29 cellular contexts compared by ENCODE assay signal in the genomic region with DNA sequence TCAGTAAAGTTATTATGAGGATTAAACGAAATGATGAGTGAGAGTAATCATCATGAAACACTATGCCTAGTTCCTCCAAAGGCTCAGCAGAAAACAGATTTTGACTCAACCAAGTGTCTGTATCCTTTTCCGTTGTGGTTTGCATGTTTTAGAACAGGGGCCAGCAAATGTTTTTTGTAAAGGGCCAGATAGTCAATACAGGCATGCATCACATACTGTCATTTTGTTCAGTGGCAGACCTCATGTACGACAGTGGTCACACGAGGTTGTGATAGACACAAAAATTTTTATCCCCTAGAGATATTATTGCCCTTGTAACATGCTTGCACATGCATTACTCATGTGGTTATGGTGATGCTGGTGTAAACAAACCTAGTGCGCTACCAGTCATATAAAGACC.
"Had no signal": no experiment of that assay in that cellular context is flagged by ENCODE, and none has a peak within 500 bp of the region (broad histone marks: within the 10 kb centered on the region; RNA-seq: fewer than 3 reads in every experiment).

No MANE protein-coding gene starts in this region.

- H3K4me3 ChIP-seq: heart left ventricle, pancreas, prostate gland, sigmoid colon, transverse colon had no signal

- ATAC-seq: activated naive CD8-positive, alpha-beta T cell treated with anti-CD3 and anti-CD28 coated beads, Interleukin-2, amount 50 U/mL, for 24 hours; activated T-cell treated with anti-CD3 and anti-CD28 coated beads, Interleukin-2, amount 50 U/mL, for 4 hours; effector memory CD8-positive, alpha-beta T cell; heart left ventricle; left colon; naive thymus-derived CD4-positive, alpha-beta T cell; pancreas; WTC11 had no signal

- H3K4me1 ChIP-seq: prostate gland, sigmoid colon, transverse colon had no signal

- H3K27ac Mint-ChIP-seq: activated CD4-positive, alpha-beta memory T cell treated with anti-CD3 and anti-CD28 coated beads, Interleukin-2, amount 10 ng/mL, durations not matched to agents 7 days and 5 days; activated CD4-positive, alpha-beta T cell treated with anti-CD3 and anti-CD28 coated beads, Interleukin-2, amount 10 ng/mL, durations not matched to agents 7 days and 5 days; activated naive CD4-positive, alpha-beta T cell treated with anti-CD3 and anti-CD28 coated beads, Interleukin-2, amount 50 U/mL, for 24 hours; activated naive CD8-positive, alpha-beta T cell treated with anti-CD3 and anti-CD28 coated beads, Interleukin-2, amount 50 U/mL, for 24 hours; activated T-helper 2 cell treated with anti-CD3 and anti-CD28 coated beads, Interferon-gamma antibody, Interleukin-2, Interleukin-4, amounts not matched to agents 10 μg/mL and 5 μg/mL and 100 μg/mL, durations not matched to agents 14 hours and 24 hours and 36 hours; effector memory CD8-positive, alpha-beta T cell; immature natural killer cell; naive thymus-derived CD4-positive, alpha-beta T cell; WTC11 had no signal

- H3K4me1 Mint-ChIP-seq: activated CD4-positive, alpha-beta T cell treated with anti-CD3 and anti-CD28 coated beads, Interleukin-2, amount 10 ng/mL, durations not matched to agents 7 days and 5 days; activated naive CD4-positive, alpha-beta T cell treated with anti-CD3 and anti-CD28 coated beads, Interleukin-2, amount 50 U/mL, for 24 hours; activated naive CD8-positive, alpha-beta T cell treated with anti-CD3 and anti-CD28 coated beads, Interleukin-2, amount 50 U/mL, for 24 hours; immature natural killer cell; naive thymus-derived CD4-positive, alpha-beta T cell had no signal

- H3K36me3 ChIP-seq: heart left ventricle, pancreas, prostate gland, sigmoid colon, transverse colon had no signal

- H3K9me3 ChIP-seq: heart left ventricle, pancreas, prostate gland, sigmoid colon, transverse colon had no signal

- H3K4me3 Mint-ChIP-seq: activated CD4-positive, alpha-beta memory T cell treated with anti-CD3 and anti-CD28 coated beads, Interleukin-2, amount 10 ng/mL, durations not matched to agents 7 days and 5 days; activated CD4-positive, alpha-beta T cell treated with anti-CD3 and anti-CD28 coated beads, Interleukin-2, amount 10 ng/mL, durations not matched to agents 7 days and 5 days; activated naive CD4-positive, alpha-beta T cell treated with anti-CD3 and anti-CD28 coated beads, Interleukin-2, amount 50 U/mL, for 24 hours; activated naive CD8-positive, alpha-beta T cell treated with anti-CD3 and anti-CD28 coated beads, Interleukin-2, amount 50 U/mL, for 24 hours; activated T-cell treated with anti-CD3 and anti-CD28 coated beads, Interleukin-2, amount 50 U/mL, for 4 hours; effector memory CD8-positive, alpha-beta T cell; immature natural killer cell; naive thymus-derived CD4-positive, alpha-beta T cell; WTC11 had no signal

- DNase-seq: activated CD4-positive, alpha-beta memory T cell treated with anti-CD3 and anti-CD28 coated beads, Interleukin-2, amount 10 ng/mL, durations not matched to agents 7 days and 5 days; activated CD4-positive, alpha-beta T cell treated with anti-CD3 and anti-CD28 coated beads for 1 hour; activated CD4-positive, alpha-beta T cell treated with anti-CD3 and anti-CD28 coated beads, Interleukin-2, amount 10 ng/mL, durations not matched to agents 7 days and 5 days; activated CD8-positive, alpha-beta memory T cell treated with anti-CD3 and anti-CD28 coated beads, Interleukin-2, amount 50 U/mL, for 48 hours; activated naive CD8-positive, alpha-beta T cell treated with anti-CD3 and anti-CD28 coated beads, Interleukin-2, amount 50 U/mL, for 24 hours; activated T-cell treated with anti-CD3 and anti-CD28 coated beads, Interleukin-2, amount 50 U/mL, for 4 hours; amygdala; caudate nucleus; cortex of kidney; effector memory CD8-positive, alpha-beta T cell; heart left ventricle; hypothalamus; immature natural killer cell; kidney; left colon; midbrain; naive thymus-derived CD4-positive, alpha-beta T cell; nucleus accumbens; pancreas; retina; sigmoid colon; small intestine; stimulated activated CD4-positive, alpha-beta T cell treated with anti-CD3 and anti-CD28 coated beads, Interleukin-4, amount 100 ng/mL, for 24 hours; stimulated activated naive CD4-positive, alpha-beta T cell; transverse colon had no signal

- H3K27me3 ChIP-seq: heart left ventricle, pancreas had no signal

- H3K9me3 Mint-ChIP-seq: activated CD4-positive, alpha-beta memory T cell treated with anti-CD3 and anti-CD28 coated beads, Interleukin-2, amount 10 ng/mL, durations not matched to agents 7 days and 5 days; activated CD4-positive, alpha-beta T cell treated with anti-CD3 and anti-CD28 coated beads, Interleukin-2, amount 10 ng/mL, durations not matched to agents 7 days and 5 days; activated naive CD4-positive, alpha-beta T cell treated with anti-CD3 and anti-CD28 coated beads, Interleukin-2, amount 50 U/mL, for 24 hours; activated naive CD8-positive, alpha-beta T cell treated with anti-CD3 and anti-CD28 coated beads, Interleukin-2, amount 50 U/mL, for 24 hours; activated T-cell treated with anti-CD3 and anti-CD28 coated beads, Interleukin-2, amount 50 U/mL, for 4 hours; activated T-helper 2 cell treated with anti-CD3 and anti-CD28 coated beads, Interferon-gamma antibody, Interleukin-2, Interleukin-4, amounts not matched to agents 10 μg/mL and 5 μg/mL and 100 μg/mL, durations not matched to agents 14 hours and 24 hours and 36 hours; effector memory CD8-positive, alpha-beta T cell; immature natural killer cell; naive thymus-derived CD4-positive, alpha-beta T cell; WTC11 had no signal

- H3K36me3 Mint-ChIP-seq: activated naive CD4-positive, alpha-beta T cell treated with anti-CD3 and anti-CD28 coated beads, Interleukin-2, amount 50 U/mL, for 24 hours; immature natural killer cell; naive thymus-derived CD4-positive, alpha-beta T cell had no signal

- H3K27ac ChIP-seq: heart left ventricle, pancreas, prostate gland, sigmoid colon, transverse colon had no signal
